In genomic region chr17:72632026-72632684, GRCh38 we compare ENCODE assay signal across 12 cellular contexts.
A peak's percentile ranks its signal among the peaks of the same experiment; 100 is the strongest.
DNase-seq lines count a peak whose midpoint lies in the region; ATAC-seq and TF ChIP-seq lines count a peak whose summit lies in the region.
"Had no signal": no experiment of that assay in that cellular context is flagged by ENCODE, and none has a peak within 500 bp of the region (broad histone marks: within the 10 kb centered on the region; RNA-seq: fewer than 3 reads in every experiment).

No MANE protein-coding gene starts in this region.

- CTCF ChIA-PET in RWPE1 (lab: Yijun Ruan, JAX): no interaction called here

- intact Hi-C loops in upper lobe of right lung (cut with DNase I): no loop called here

- peaks cover 2% of the 10 kb centered on the region for H3K27me3 Mint-ChIP-seq in glutamatergic neuron (ENCODE audit: unreplicated experiment)

- no peaks in the 10 kb centered on the region for H3K36me3 ChIP-seq in upper lobe of right lung
- H3K36me3 ChIP-seq: thoracic aorta had no signal

- no peak overlapping the region for H3K27ac Mint-ChIP-seq in glutamatergic neuron (ENCODE audit: unreplicated experiment)
- H3K27ac Mint-ChIP-seq: natural killer cell treated with Interleukin-12 subunit alpha and Interleukin-12 subunit beta and Interleukin-15 and Interleukin-18, amount 100 ng/mL, for 72 hours had no signal

- H3K27ac ChIP-seq in upper lobe of right lung (no peak overlapping the region), RWPE1 (no peak overlapping the region)
- H3K27ac ChIP-seq: thoracic aorta had no signal

- no peaks in the 10 kb centered on the region for H3K27me3 ChIP-seq in upper lobe of right lung

- no peak overlapping the region for H3K4me3 ChIP-seq in upper lobe of right lung
- H3K4me3 ChIP-seq: thoracic aorta had no signal

- H3K4me1 ChIP-seq in upper lobe of right lung: no peaks in the 10 kb centered on the region

- peaks cover 4% of the 10 kb centered on the region for H3K4me1 Mint-ChIP-seq in glutamatergic neuron (ENCODE audit: low read depth, unreplicated experiment)

- H3K9me3 Mint-ChIP-seq in glutamatergic neuron (ENCODE audit: unreplicated experiment): peaks cover 2% of the 10 kb centered on the region
- H3K9me3 Mint-ChIP-seq: natural killer cell treated with Interleukin-12 subunit alpha and Interleukin-12 subunit beta and Interleukin-15 and Interleukin-18, amount 100 ng/mL, for 72 hours had no signal

- peak; percentile 21 for ATAC-seq in upper lobe of right lung
- no peak for ATAC-seq in HG03520 (IDR thresholded peaks at IDR 0.05; ENCODE audit: unreplicated experiment)
- no peak for ATAC-seq in HG02588 (IDR thresholded peaks at IDR 0.05; ENCODE audit: unreplicated experiment)
- ATAC-seq: natural killer cell treated with Interleukin-12 subunit alpha and Interleukin-12 subunit beta and Interleukin-15 and Interleukin-18, amount 100 ng/mL, for 72 hours had no signal

- DNase-seq in NCI-H2171 treated with DMSO at 0.1 percent for 48 hours (lab: John Stamatoyannopoulos, UW) (peak; percentile 16), NCI-H2171 (lab: John Stamatoyannopoulos, UW) (no peak), NCI-H69 (lab: John Stamatoyannopoulos, UW) (peak; percentile 98), glutamatergic neuron (peak; percentile 55), upper lobe of right lung (no peak), RWPE1 (ENCODE audit: low spot score) (no peak)
- DNase-seq: cortex of kidney, Kasumi-1 had no signal

- POLR2A ChIA-PET in RWPE1 (lab: Yijun Ruan, JAX; ENCODE audit: low non-redundant PET): no interaction called here

- H3K9me3 ChIP-seq in upper lobe of right lung: no peaks in the 10 kb centered on the region
- H3K9me3 ChIP-seq: thoracic aorta had no signal

- TF ChIP-seq CTCF in glutamatergic neuron (IDR thresholded peaks at IDR 0.05; ENCODE audit: partially characterized antibody, unreplicated experiment) (no peak), upper lobe of right lung (IDR thresholded peaks at IDR 0.05) (no peak), RWPE1 (conservative IDR thresholded peaks at IDR 0.05; ENCODE audit: low read depth) (no peak)

- H3K36me3 Mint-ChIP-seq in glutamatergic neuron (ENCODE audit: unreplicated experiment): peaks cover 5% of the 10 kb centered on the region
- H3K36me3 Mint-ChIP-seq: natural killer cell treated with Interleukin-12 subunit alpha and Interleukin-12 subunit beta and Interleukin-15 and Interleukin-18, amount 100 ng/mL, for 72 hours had no signal

- H3K4me3 Mint-ChIP-seq in glutamatergic neuron (ENCODE audit: unreplicated experiment): peak overlapping the region; percentile 46
- H3K4me3 Mint-ChIP-seq: natural killer cell treated with Interleukin-12 subunit alpha and Interleukin-12 subunit beta and Interleukin-15 and Interleukin-18, amount 100 ng/mL, for 72 hours had no signal

Comparison
In these comparisons a context has a peak if more than half of its experiments do, and no peak if none do; other contexts are left out.
1. DNase-seq: peak in NCI-H2171 treated with DMSO at 0.1 percent for 48 hours (single experiment), NCI-H69 (single experiment) and glutamatergic neuron (single experiment); none in NCI-H2171 (single experiment), upper lobe of right lung (single experiment) and RWPE1 (single experiment).